Comparison of ENCODE assay signal across 10 cellular contexts in the genomic region with DNA sequence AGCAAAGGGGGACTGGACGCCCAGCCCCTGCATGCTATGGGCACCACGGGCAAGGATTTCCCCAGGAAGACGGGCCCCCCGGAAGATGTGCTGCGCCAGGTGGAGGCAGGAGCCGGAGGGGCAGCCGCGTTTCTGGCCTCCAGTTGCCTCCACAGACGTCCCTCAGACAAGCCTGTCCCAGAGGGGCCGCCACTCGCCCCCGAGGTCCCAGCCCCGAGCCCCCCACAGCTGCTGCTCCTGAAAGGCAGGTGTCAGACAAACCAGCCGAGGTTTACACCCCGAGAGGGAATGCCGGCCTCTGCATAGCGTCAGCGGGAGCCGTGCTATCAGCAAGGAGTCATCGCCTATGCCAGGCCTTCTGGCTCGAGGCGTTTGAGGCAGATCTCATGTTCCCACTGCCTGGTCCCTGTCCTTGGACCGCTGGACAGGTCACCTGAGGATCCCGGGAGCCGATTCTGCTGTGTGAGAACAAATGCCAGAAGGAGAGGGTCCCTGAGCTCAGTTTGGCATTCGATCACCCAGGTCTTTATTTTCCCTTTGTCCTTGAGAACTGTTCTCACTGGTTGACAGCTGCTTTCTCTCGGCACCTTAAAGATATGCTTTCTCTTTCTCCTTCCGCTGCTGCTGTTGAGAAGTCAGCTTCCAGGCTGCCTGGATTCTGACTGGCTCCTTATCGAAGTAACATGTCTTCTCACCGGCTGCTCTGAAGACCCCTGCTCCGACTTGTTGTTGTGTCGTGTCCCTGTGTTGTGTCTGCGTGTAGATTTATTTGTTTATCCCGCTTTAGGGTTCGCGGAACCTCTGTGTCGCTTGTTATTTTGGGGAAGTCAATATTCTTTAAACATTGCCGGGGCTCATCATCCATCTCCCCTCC. TPM values are rescaled to one million over a fixed set of nuclear protein-coding genes. Genes with fewer than 3 reads are reported as not detected.
DNase-seq lines count a peak whose midpoint lies in the region; ATAC-seq and TF ChIP-seq lines count a peak whose summit lies in the region.
"Had no signal": no experiment of that assay in that cellular context is flagged by ENCODE, and none has a peak within 500 bp of the region (broad histone marks: within the 10 kb centered on the region; RNA-seq: fewer than 3 reads in every experiment).

No MANE protein-coding gene starts in this region.

- H3K27ac ChIP-seq in WERI-Rb-1, result no peak overlapping the region
- no peak overlapping the region for H3K27ac ChIP-seq in A673 (ENCODE audit: low read depth, low read length, poor library complexity, severe bottlenecking)

- DNase-seq in EH (ENCODE audit: low read depth), result peak; percentile 39
- peak; percentile 4 for DNase-seq in WERI-Rb-1
- peak; percentile 51 for DNase-seq in left cardiac atrium
- peak; percentile 52 for DNase-seq in sciatic nerve (ENCODE audit: low spot score)
- no peak for DNase-seq in A673 (ENCODE audit: low spot score)
- no peak for DNase-seq in GM10266 (ENCODE audit: extremely low spot score)
- no peak for DNase-seq in NCI-H1417 treated with DMSO at 0.1 percent for 48 hours (lab: John Stamatoyannopoulos, UW)
- DNase-seq: effector CD8-positive, alpha-beta T cell had no signal

- intact Hi-C loops in left cardiac atrium (cut with DNase I) (no loop called here), sciatic nerve (cut with DNase I) (no loop called here), A673 (cut with micrococcal nuclease; ENCODE audit: unreplicated experiment) (no loop called here)

- no peaks in the 10 kb centered on the region for H3K27me3 ChIP-seq in WERI-Rb-1 (ENCODE audit: insufficient read depth, low read depth, severe bottlenecking)
- no peaks in the 10 kb centered on the region for H3K27me3 ChIP-seq in A673 (replicated peaks; ENCODE audit: insufficient read depth, low read depth, low read length, poor library complexity)

- H3K4me3 ChIP-seq in WERI-Rb-1 (ENCODE audit: low read depth, low read length) (no peak overlapping the region), A673 (ENCODE audit: low read depth, low read length, poor library complexity, severe bottlenecking) (no peak overlapping the region)

- ATAC-seq in left cardiac atrium (peak; percentile 55 to 60), sciatic nerve (no peak), HG03565 (IDR thresholded peaks at IDR 0.05; ENCODE audit: unreplicated experiment) (no peak)

- POLR2A ChIA-PET in A673 (lab: Charles Lee; ENCODE audit: low non-redundant PET), result no interaction called here

- no TSS peak for BruUV-seq in A673 (replicated peaks; lab: Mats Ljungman, UMichigan)

- H3K4me1 ChIP-seq in A673 (ENCODE audit: insufficient read depth, low read length, poor library complexity, severe bottlenecking), result peaks cover 13% of the 10 kb centered on the region

- H3K36me3 ChIP-seq in WERI-Rb-1, result no peaks in the 10 kb centered on the region
- no peaks in the 10 kb centered on the region for H3K36me3 ChIP-seq in A673 (ENCODE audit: insufficient read depth, low read length, poor library complexity, severe bottlenecking)

- TF ChIP-seq CTCF in WERI-Rb-1 (IDR thresholded peaks at IDR 0.05; ENCODE audit: low read depth, low read length) (no peak), A673 (conservative IDR thresholded peaks at IDR 0.05; ENCODE audit: low read depth, low read length) (no peak), GM10266 (IDR thresholded peaks at IDR 0.05; ENCODE audit: control insufficient read depth, insufficient read depth, low read depth, missing control alignments) (no peak)

- H3K9me3 ChIP-seq in WERI-Rb-1 (ENCODE audit: severe bottlenecking) (no peaks in the 10 kb centered on the region), A673 (ENCODE audit: low read depth, low read length, poor library complexity, severe bottlenecking) (no peaks in the 10 kb centered on the region)

- CTCF ChIA-PET in A673 (lab: Charles Lee), result interaction anchor here (0.9 kb wide), 1 partner anchor 152 kb away, joined by 4 read pairs; no protein-coding TSS in a partner anchor

RNA-seq across cellular contexts. Expression of a gene that starts 20.6 kb away (rescaled TPM):
- total RNA-seq in left cardiac atrium (not detected), sciatic nerve (0.18 TPM), A673 (2021) (not detected in 2 replicates)

RNA-seq across cellular contexts. Expression of a gene that starts 30.8 kb away (rescaled TPM):
- not detected for total RNA-seq in left cardiac atrium
- total RNA-seq in sciatic nerve, result not detected
- not detected in 2 replicates for total RNA-seq in A673 (2021)
- total RNA-seq: LHCN-M2 had no signal

RNA-seq across cellular contexts. Expression of a gene that starts 58.1 kb away (rescaled TPM):
- total RNA-seq in left cardiac atrium (under 1 TPM; 0.24 to 0.29 TPM), sciatic nerve (not detected), A673 (2021) (not detected in 2 replicates)
- total RNA-seq: LHCN-M2 had no signal

Comparison
In these comparisons a context has a peak if more than half of its experiments do, and no peak if none do; other contexts are left out.
1. DNase-seq: peak in EH (single experiment), WERI-Rb-1 (single experiment), left cardiac atrium (single experiment) and sciatic nerve (single experiment); none in A673 (single experiment), GM10266 (single experiment) and NCI-H1417 treated with DMSO at 0.1 percent for 48 hours (single experiment).
2. ATAC-seq: peak in left cardiac atrium (2 of 2); none in sciatic nerve (single experiment) and HG03565 (single experiment).